In genomic region chr7:88452648-88453047, GRCh38 we compare ENCODE assay signal across 1 cellular context.
TF ChIP-seq lines count a peak whose summit lies in the region.

No MANE protein-coding gene starts in this region.

TF ChIP-seq in GM23338, 12 proteins besides CTCF, POLR2A, EP300 and RAD21 (continued from another document):
- TF ChIP-seq CREB1 (CRISPR knock-in tag; IDR thresholded peaks at IDR 0.05; ENCODE audit: low read depth) (no peak), EZH2 (IDR thresholded peaks at IDR 0.05; ENCODE audit: low read depth, unreplicated experiment) (no peak), ZNF114 (CRISPR knock-in tag; IDR thresholded peaks at IDR 0.05) (no peak), ZNF331 (CRISPR knock-in tag; IDR thresholded peaks at IDR 0.05; ENCODE audit: low read depth) (no peak)
